ENCODE assay signal across 1 cellular context in the genomic region with DNA sequence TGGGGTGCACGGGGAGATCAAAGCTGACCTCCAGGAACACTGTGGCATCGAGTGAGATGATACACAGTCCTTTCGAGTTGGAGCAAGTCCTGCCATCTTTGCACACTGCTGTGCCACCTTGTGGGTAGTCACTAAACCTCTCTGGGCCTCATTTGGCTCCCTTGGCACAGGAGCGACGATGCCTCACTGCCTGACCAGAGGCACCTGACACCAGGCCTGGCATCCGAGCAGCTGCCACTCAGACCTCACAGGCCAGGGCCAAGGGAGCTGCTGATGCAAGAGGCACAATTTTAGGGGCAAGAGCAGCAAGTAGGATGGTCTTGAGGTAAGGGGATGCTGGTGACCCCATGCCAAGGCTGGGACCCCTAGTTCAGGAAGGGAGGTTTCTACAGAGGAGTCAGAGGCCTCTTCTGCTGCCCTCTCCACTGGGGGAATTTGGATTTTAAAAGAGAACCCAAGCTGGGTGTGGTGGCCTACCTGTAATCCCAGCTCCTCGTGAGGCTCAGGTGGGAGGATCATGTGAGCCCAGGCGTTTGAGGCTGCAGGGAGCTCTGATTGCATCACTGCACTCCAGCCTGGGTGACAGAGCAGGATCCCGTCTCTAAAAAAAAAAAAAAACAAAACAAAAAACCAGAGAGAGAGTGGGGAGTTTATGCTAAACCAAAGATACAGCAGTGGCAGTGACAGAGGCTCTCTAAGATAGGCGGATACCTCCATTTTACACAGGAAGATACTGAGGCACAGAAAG.
TF ChIP-seq lines count a peak whose summit lies in the region.

No MANE protein-coding gene starts in this region.

TF ChIP-seq in HCT116, 20 proteins besides CTCF, POLR2A, EP300 and RAD21:
- peak; percentile 25; the same call in 1 of the 2 replicates for TF ChIP-seq POLR2AphosphoS5 (IDR thresholded peaks at IDR 0.05; ENCODE audit: low read depth, low read length)
- no peak for TF ChIP-seq EGR1 (IDR thresholded peaks at IDR 0.05; ENCODE audit: low read depth)
- TF ChIP-seq, protein P1, sequence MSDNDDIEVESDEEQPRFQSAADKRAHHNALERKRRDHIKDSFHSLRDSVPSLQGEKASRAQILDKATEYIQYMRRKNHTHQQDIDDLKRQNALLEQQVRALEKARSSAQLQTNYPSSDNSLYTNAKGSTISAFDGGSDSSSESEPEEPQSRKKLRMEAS (IDR thresholded peaks at IDR 0.05) = no peak
- no peak for TF ChIP-seq CEBPB (IDR thresholded peaks at IDR 0.05; ENCODE audit: low read depth)
- TF ChIP-seq, protein P2, sequence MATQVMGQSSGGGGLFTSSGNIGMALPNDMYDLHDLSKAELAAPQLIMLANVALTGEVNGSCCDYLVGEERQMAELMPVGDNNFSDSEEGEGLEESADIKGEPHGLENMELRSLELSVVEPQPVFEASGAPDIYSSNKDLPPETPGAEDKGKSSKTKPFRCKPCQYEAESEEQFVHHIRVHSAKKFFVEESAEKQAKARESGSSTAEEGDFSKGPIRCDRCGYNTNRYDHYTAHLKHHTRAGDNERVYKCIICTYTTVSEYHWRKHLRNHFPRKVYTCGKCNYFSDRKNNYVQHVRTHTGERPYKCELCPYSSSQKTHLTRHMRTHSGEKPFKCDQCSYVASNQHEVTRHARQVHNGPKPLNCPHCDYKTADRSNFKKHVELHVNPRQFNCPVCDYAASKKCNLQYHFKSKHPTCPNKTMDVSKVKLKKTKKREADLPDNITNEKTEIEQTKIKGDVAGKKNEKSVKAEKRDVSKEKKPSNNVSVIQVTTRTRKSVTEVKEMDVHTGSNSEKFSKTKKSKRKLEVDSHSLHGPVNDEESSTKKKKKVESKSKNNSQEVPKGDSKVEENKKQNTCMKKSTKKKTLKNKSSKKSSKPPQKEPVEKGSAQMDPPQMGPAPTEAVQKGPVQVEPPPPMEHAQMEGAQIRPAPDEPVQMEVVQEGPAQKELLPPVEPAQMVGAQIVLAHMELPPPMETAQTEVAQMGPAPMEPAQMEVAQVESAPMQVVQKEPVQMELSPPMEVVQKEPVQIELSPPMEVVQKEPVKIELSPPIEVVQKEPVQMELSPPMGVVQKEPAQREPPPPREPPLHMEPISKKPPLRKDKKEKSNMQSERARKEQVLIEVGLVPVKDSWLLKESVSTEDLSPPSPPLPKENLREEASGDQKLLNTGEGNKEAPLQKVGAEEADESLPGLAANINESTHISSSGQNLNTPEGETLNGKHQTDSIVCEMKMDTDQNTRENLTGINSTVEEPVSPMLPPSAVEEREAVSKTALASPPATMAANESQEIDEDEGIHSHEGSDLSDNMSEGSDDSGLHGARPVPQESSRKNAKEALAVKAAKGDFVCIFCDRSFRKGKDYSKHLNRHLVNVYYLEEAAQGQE (IDR thresholded peaks at IDR 0.05; ENCODE audit: low read depth) = no peak
- no peak for TF ChIP-seq ZFX (IDR thresholded peaks at IDR 0.05)
TF ChIP-seq in HCT116: peak in this region for 1.
